14 cellular contexts compared by ENCODE assay signal in genomic region chr11:845872-846271, GRCh38. TPM values are rescaled to one million over a fixed set of nuclear protein-coding genes. Genes with fewer than 3 reads are reported as not detected.
DNase-seq lines count a peak whose midpoint lies in the region; TF ChIP-seq lines count a peak whose summit lies in the region.
"Had no signal": no experiment of that assay in that cellular context is flagged by ENCODE, and none has a peak within 500 bp of the region (broad histone marks: within the 10 kb centered on the region; RNA-seq: fewer than 3 reads in every experiment).

No MANE protein-coding gene starts in this region.

- H3K9me2 ChIP-seq in Karpas-422 (replicated peaks; ENCODE audit: insufficient read depth, low read length) = no peaks in the 10 kb centered on the region

- no peaks in the 10 kb centered on the region for H3K36me3 ChIP-seq in Karpas-422 (ENCODE audit: insufficient read depth, low read length)

- no peak overlapping the region for H3K9ac ChIP-seq in Karpas-422 (ENCODE audit: low read length)

- H3K27me3 ChIP-seq in Karpas-422 (ENCODE audit: low read length) = no peaks in the 10 kb centered on the region

- no peaks in the 10 kb centered on the region for H3K9me3 ChIP-seq in Karpas-422 (ENCODE audit: low read length)
- H3K9me3 ChIP-seq: mucosa of descending colon had no signal

- H3K4me3 ChIP-seq in fibroblast of pulmonary artery (replicated peaks; ENCODE audit: low read depth, low read length) (peak overlapping the region; percentile 17), skin epidermis (peak overlapping the region in 2 of 7 experiments; percentile 78 to 95), Karpas-422 (ENCODE audit: low read length) (no peak overlapping the region)
- H3K4me3 ChIP-seq: mucosa of descending colon had no signal

- H3K4me3 Mint-ChIP-seq in nephron progenitor cell = no peak overlapping the region

- no peak overlapping the region for H3K4me2 ChIP-seq in Karpas-422 (ENCODE audit: low read depth, low read length, poor library complexity, severe bottlenecking)

- H3K27ac ChIP-seq in skin epidermis (peak overlapping the region in 17 of 21 experiments; percentile 8 to 100 (median 98)), Karpas-422 (ENCODE audit: low read length) (no peak overlapping the region)

- peaks cover 34% of the 10 kb centered on the region for H3K4me1 Mint-ChIP-seq in nephron progenitor cell

- peaks cover 2% of the 10 kb centered on the region for H3K36me3 Mint-ChIP-seq in nephron progenitor cell (ENCODE audit: low read depth)

- H4K20me1 ChIP-seq in Karpas-422 (ENCODE audit: insufficient read depth, low read depth, low read length) = peaks cover 24% of the 10 kb centered on the region; the same call in 1 of the 2 replicates

- peaks cover 31% of the 10 kb centered on the region for H3K4me1 ChIP-seq in Karpas-422 (ENCODE audit: low read length)

- peak; percentile 39 for DNase-seq in EL
- peak; percentile 22 for DNase-seq in T1000 (lab: John Stamatoyannopoulos, UW)
- DNase-seq in fibroblast of pulmonary artery (ENCODE audit: low read depth) = peak; percentile 36
- DNase-seq in Karpas-422 = no peak
- no peak for DNase-seq in NCI-H1436 (lab: John Stamatoyannopoulos, UW)
- DNase-seq in nephron progenitor cell = no peak
- DNase-seq in central memory CD4-positive, alpha-beta T cell = no peak
- DNase-seq: activated CD4-positive, alpha-beta T cell treated with anti-CD3 and anti-CD28 coated beads, Interleukin-2, amount 50 U/mL, for 1 hour; activated gamma-delta T cell treated with Interleukin-2 at 50 U/mL for 16 hours; CD4-positive, alpha-beta T cell; hippocampal formation; mucosa of descending colon; SW 1271 had no signal

- H3K27me3 Mint-ChIP-seq in nephron progenitor cell (ENCODE audit: low read depth, poor library complexity) = peaks cover 22% of the 10 kb centered on the region

- H3K9me3 Mint-ChIP-seq in nephron progenitor cell = no peaks in the 10 kb centered on the region
- H3K9me3 Mint-ChIP-seq: CD4-positive, alpha-beta T cell had no signal

- H2AFZ ChIP-seq in Karpas-422 (ENCODE audit: low read length) = no peak overlapping the region

- peaks cover 14% of the 10 kb centered on the region for H3K79me2 ChIP-seq in Karpas-422 (ENCODE audit: low read length)

- TF ChIP-seq CTCF in fibroblast of pulmonary artery (IDR thresholded peaks at IDR 0.05; ENCODE audit: low read length, missing control alignments) = no peak
- no peak for TF ChIP-seq CTCF in nephron progenitor cell (IDR thresholded peaks at IDR 0.05)

- no peak overlapping the region for H3K27ac Mint-ChIP-seq in nephron progenitor cell
- H3K27ac Mint-ChIP-seq: CD4-positive, alpha-beta T cell had no signal

RNA-seq across cellular contexts. Expression of gene TSPAN4, which starts 3.2 kb away (rescaled TPM):
- 4.0 TPM in 1 of 2 replicates, not detected in the other for total RNA-seq in Karpas-422 (2014; rRNA removed; shearing (Covaris generic); ENCODE audit: low replicate concordance)

RNA-seq across cellular contexts. Expression of gene POLR2L, which starts 3.5 kb away (rescaled TPM):
- total RNA-seq in Karpas-422 (2014; rRNA removed; shearing (Covaris generic); ENCODE audit: low replicate concordance) = 113 and 203 TPM in 2 replicates

RNA-seq across cellular contexts. Expression of gene CD151, which starts 13.1 kb away (rescaled TPM):
- total RNA-seq in Karpas-422 (2014; rRNA removed; shearing (Covaris generic); ENCODE audit: low replicate concordance) = 8.4 and 10.5 TPM in 2 replicates

RNA-seq across cellular contexts. Expression of gene CRACR2B, which starts 18.2 kb away (rescaled TPM):
- 0.48 and 1.5 TPM in 2 replicates for total RNA-seq in Karpas-422 (2014; rRNA removed; shearing (Covaris generic); ENCODE audit: low replicate concordance)

RNA-seq across cellular contexts. Expression of gene PNPLA2, which starts 27.2 kb away (rescaled TPM):
- 32.5 and 35.8 TPM in 2 replicates for total RNA-seq in Karpas-422 (2014; rRNA removed; shearing (Covaris generic); ENCODE audit: low replicate concordance)

Comparison
In these comparisons a context has a peak if more than half of its experiments do, and no peak if none do; other contexts are left out.
1. DNase-seq: peak in EL (single experiment), T1000 (single experiment) and fibroblast of pulmonary artery (single experiment); none in Karpas-422 (single experiment), NCI-H1436 (single experiment), nephron progenitor cell (single experiment) and central memory CD4-positive, alpha-beta T cell (single experiment).